In genomic region chr14:20684662-20685456, GRCh38 we compare ENCODE assay signal across 9 cellular contexts. TPM values are rescaled to one million over a fixed set of nuclear protein-coding genes. Genes with fewer than 3 reads are reported as not detected.
DNase-seq lines count a peak whose midpoint lies in the region; ATAC-seq, FAIRE-seq and TF ChIP-seq lines count a peak whose summit lies in the region.
"Had no signal": no experiment of that assay in that cellular context is flagged by ENCODE, and none has a peak within 500 bp of the region (broad histone marks: within the 10 kb centered on the region; RNA-seq: fewer than 3 reads in every experiment).

No MANE protein-coding gene starts in this region.

- H3K36me3 ChIP-seq in ES-I3 (ENCODE audit: insufficient read depth, low read length) = no peaks in the 10 kb centered on the region
- H3K36me3 ChIP-seq in OCI-LY1 (ENCODE audit: insufficient read depth, low read length) = no peaks in the 10 kb centered on the region
- peaks cover 0 to 7% (median 0%) of the 10 kb centered on the region in 4 donors for H3K36me3 ChIP-seq in esophagus muscularis mucosa
- no peaks in the 10 kb centered on the region for H3K36me3 ChIP-seq in neural cell (ENCODE audit: insufficient read depth, low read length)

- H3K9me3 ChIP-seq in ES-I3 (ENCODE audit: control insufficient read depth, insufficient read depth, low read length) (no peaks in the 10 kb centered on the region), OCI-LY1 (ENCODE audit: low read length) (no peaks in the 10 kb centered on the region), esophagus muscularis mucosa (no peaks in the 10 kb centered on the region), neural cell (ENCODE audit: low read length) (no peaks in the 10 kb centered on the region)

- H3K9ac ChIP-seq in ES-I3 (ENCODE audit: low read depth, low read length) = peak overlapping the region; percentile 89
- H3K9ac ChIP-seq in OCI-LY1 (ENCODE audit: low read length) = peak overlapping the region; percentile 88
- peak overlapping the region; percentile 54 for H3K9ac ChIP-seq in neural cell (ENCODE audit: low read length)

- H2AFZ ChIP-seq in OCI-LY1 (ENCODE audit: low read length) (peak overlapping the region; percentile 8; the same call in 1 of the 2 replicates), neural cell (ENCODE audit: low read depth, low read length) (peak overlapping the region; percentile 36)

- no peak for TF ChIP-seq CTCF in OCI-LY1 (IDR thresholded peaks at IDR 0.05; ENCODE audit: low read length)
- no peak for TF ChIP-seq CTCF in esophagus muscularis mucosa (IDR thresholded peaks at IDR 0.05)
- no peak for TF ChIP-seq CTCF in neural cell (IDR thresholded peaks at IDR 0.05; ENCODE audit: poor library complexity, severe bottlenecking)

- TF ChIP-seq RAD21 in neural cell (conservative IDR thresholded peaks at IDR 0.05) = no peak

- no peak for TF ChIP-seq EP300 in esophagus muscularis mucosa (IDR thresholded peaks at IDR 0.05)
- TF ChIP-seq EP300 in neural cell (conservative IDR thresholded peaks at IDR 0.05; ENCODE audit: poor library complexity, severe bottlenecking) = no peak

- H3K27ac ChIP-seq in OCI-LY1 (ENCODE audit: low read depth, low read length, poor library complexity, severe bottlenecking) = no peak overlapping the region
- peak overlapping the region; percentile 99 to 100 (median 100) for H3K27ac ChIP-seq in esophagus muscularis mucosa (replicated peaks in 1 of 4)
- no peak overlapping the region for H3K27ac ChIP-seq in neural cell (ENCODE audit: low read length)

- intact Hi-C loops in esophagus muscularis mucosa (cut with DNase I) = loop anchor here (2.0 to 10.0 kb wide), 4 partner anchors 72 to 700 kb away; partner anchors contain the start of genes CCNB1IP1, SUPT16H and TEP1

- no peaks in the 10 kb centered on the region for H4K20me1 ChIP-seq in OCI-LY1 (ENCODE audit: insufficient read depth, low read length)
- H4K20me1 ChIP-seq in neural cell (ENCODE audit: insufficient read depth) = no peaks in the 10 kb centered on the region

- H3F3A ChIP-seq in OCI-LY1 (ENCODE audit: insufficient read depth, low read length) (no peaks in the 10 kb centered on the region), neural cell (ENCODE audit: insufficient read depth, low read length, poor library complexity, severe bottlenecking) (peaks cover 3% of the 10 kb centered on the region)

- H3K9me2 ChIP-seq in OCI-LY1 (ENCODE audit: low read depth, low read length) (no peaks in the 10 kb centered on the region), neural cell (ENCODE audit: insufficient read depth, low read length) (no peaks in the 10 kb centered on the region)

- H3K4me1 ChIP-seq in ES-I3 (ENCODE audit: insufficient read depth, low read length) (no peaks in the 10 kb centered on the region; the same call in 1 of the 2 replicates), OCI-LY1 (ENCODE audit: insufficient read depth, low read length, severe bottlenecking) (peaks cover 35% of the 10 kb centered on the region), esophagus muscularis mucosa (peaks cover 15 to 65% (median 57%) of the 10 kb centered on the region in 4 donors)

- FAIRE-seq in HTR-8/SVneo (lab: Jason Lieb, UNC) = no peak

- 12% methylated on average over 22 of the region's 22 CpGs for WGBS in esophagus muscularis mucosa

- H3K27me3 ChIP-seq in OCI-LY1 (ENCODE audit: insufficient read depth, low read length) (no peaks in the 10 kb centered on the region), esophagus muscularis mucosa (no peaks in the 10 kb centered on the region), neural cell (ENCODE audit: insufficient read depth, low read depth, low read length) (no peaks in the 10 kb centered on the region)

- H3K4me2 ChIP-seq in OCI-LY1 (ENCODE audit: low read length) = peak overlapping the region; percentile 87
- peak overlapping the region; percentile 63 for H3K4me2 ChIP-seq in neural cell (ENCODE audit: low read length)

- no peak for DNase-seq in esophagus muscularis mucosa (ENCODE audit: extremely low spot score)
- no peak for DNase-seq in HTR-8/SVneo (ENCODE audit: insufficient read length, low spot score)
- no peak for DNase-seq in T1000 (lab: John Stamatoyannopoulos, UW)
- no peak for DNase-seq in NCI-H2029 treated with DMSO at 0.1 percent for 48 hours (lab: John Stamatoyannopoulos, UW)

- H3K79me2 ChIP-seq in OCI-LY1 (ENCODE audit: insufficient read depth, low read length) = no peaks in the 10 kb centered on the region
- H3K79me2 ChIP-seq in neural cell (replicated peaks; ENCODE audit: insufficient read depth, low read length) = no peaks in the 10 kb centered on the region

- no peak for ATAC-seq in HG02588 (IDR thresholded peaks at IDR 0.05; ENCODE audit: unreplicated experiment)

- TF ChIP-seq POLR2A in esophagus muscularis mucosa (IDR thresholded peaks at IDR 0.05; ENCODE audit: low read depth) = no peak

- H3K4me3 ChIP-seq in OCI-LY1 (ENCODE audit: low read depth, low read length, poor library complexity, severe bottlenecking) = peak overlapping the region; percentile 80
- peak overlapping the region; percentile 69 to 94 (median 82) for H3K4me3 ChIP-seq in esophagus muscularis mucosa
- H3K4me3 ChIP-seq in neural cell (ENCODE audit: low read length) = peak overlapping the region; percentile 78

TF ChIP-seq in neural cell, 6 proteins besides CTCF, POLR2A, EP300 and RAD21:
- TF ChIP-seq MXI1 (conservative IDR thresholded peaks at IDR 0.05; ENCODE audit: poor library complexity, severe bottlenecking) (no peak), POLR2AphosphoS5 (IDR thresholded peaks at IDR 0.05) (no peak), TAF1 (IDR thresholded peaks at IDR 0.05; ENCODE audit: low read depth) (no peak), SMC3 (conservative IDR thresholded peaks at IDR 0.05; ENCODE audit: poor library complexity) (no peak), EZH2 (IDR thresholded peaks at IDR 0.05; ENCODE audit: borderline replicate concordance, insufficient read depth, low read length, poor library complexity, severe bottlenecking) (no peak)
- TF ChIP-seq, protein P1, sequence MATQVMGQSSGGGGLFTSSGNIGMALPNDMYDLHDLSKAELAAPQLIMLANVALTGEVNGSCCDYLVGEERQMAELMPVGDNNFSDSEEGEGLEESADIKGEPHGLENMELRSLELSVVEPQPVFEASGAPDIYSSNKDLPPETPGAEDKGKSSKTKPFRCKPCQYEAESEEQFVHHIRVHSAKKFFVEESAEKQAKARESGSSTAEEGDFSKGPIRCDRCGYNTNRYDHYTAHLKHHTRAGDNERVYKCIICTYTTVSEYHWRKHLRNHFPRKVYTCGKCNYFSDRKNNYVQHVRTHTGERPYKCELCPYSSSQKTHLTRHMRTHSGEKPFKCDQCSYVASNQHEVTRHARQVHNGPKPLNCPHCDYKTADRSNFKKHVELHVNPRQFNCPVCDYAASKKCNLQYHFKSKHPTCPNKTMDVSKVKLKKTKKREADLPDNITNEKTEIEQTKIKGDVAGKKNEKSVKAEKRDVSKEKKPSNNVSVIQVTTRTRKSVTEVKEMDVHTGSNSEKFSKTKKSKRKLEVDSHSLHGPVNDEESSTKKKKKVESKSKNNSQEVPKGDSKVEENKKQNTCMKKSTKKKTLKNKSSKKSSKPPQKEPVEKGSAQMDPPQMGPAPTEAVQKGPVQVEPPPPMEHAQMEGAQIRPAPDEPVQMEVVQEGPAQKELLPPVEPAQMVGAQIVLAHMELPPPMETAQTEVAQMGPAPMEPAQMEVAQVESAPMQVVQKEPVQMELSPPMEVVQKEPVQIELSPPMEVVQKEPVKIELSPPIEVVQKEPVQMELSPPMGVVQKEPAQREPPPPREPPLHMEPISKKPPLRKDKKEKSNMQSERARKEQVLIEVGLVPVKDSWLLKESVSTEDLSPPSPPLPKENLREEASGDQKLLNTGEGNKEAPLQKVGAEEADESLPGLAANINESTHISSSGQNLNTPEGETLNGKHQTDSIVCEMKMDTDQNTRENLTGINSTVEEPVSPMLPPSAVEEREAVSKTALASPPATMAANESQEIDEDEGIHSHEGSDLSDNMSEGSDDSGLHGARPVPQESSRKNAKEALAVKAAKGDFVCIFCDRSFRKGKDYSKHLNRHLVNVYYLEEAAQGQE (IDR thresholded peaks at IDR 0.05; ENCODE audit: borderline replicate concordance) = no peak
TF ChIP-seq in neural cell: peak in this region for 0.

RNA-seq across cellular contexts. Expression of gene RNASE4, which starts 0.5 kb away (rescaled TPM):
- total RNA-seq in esophagus muscularis mucosa = 100 to 1,000 TPM in 1 of 4 donors, 10 to 100 TPM in 3; 61.9 to 107 (median 82.9) TPM
- 1.1 TPM in 1 of 2 replicates, not detected in the other for polyA plus RNA-seq in neural cell
- 0.23 and 1.7 TPM in 2 replicates for polyA minus RNA-seq in neural cell

RNA-seq across cellular contexts. Expression of gene ANG, which starts 3.7 kb away (rescaled TPM):
- 10 to 100 TPM; 13.7 to 30.6 (median 19.8) TPM for total RNA-seq in esophagus muscularis mucosa
- 0.47 TPM in 1 of 2 replicates, not detected in the other for polyA plus RNA-seq in neural cell
- 0.58 TPM in 1 of 2 replicates, not detected in the other for polyA minus RNA-seq in neural cell

RNA-seq across cellular contexts. Expression of gene OR6S1, which starts 43.4 kb away (rescaled TPM):
- not detected for total RNA-seq in esophagus muscularis mucosa
- not detected in 2 replicates for polyA plus RNA-seq in neural cell
- not detected in 2 replicates for polyA minus RNA-seq in neural cell
- total RNA-seq: activated CD8-positive, alpha-beta memory T cell treated with anti-CD3 and anti-CD28 coated beads for 36 hours had no signal

Comparison
In these comparisons a context has a peak if more than half of its experiments do, and no peak if none do; other contexts are left out.
1. H3K27ac ChIP-seq: peak in esophagus muscularis mucosa (4 of 4); none in OCI-LY1 (single experiment) and neural cell (single experiment).
2. Peak in every context shown above with its lines, with median percentiles within 50 percentile points of each other: H3K9ac ChIP-seq and H3K4me3 ChIP-seq.